ENCODE assay signal across 22 cellular contexts in genomic region chr4:108111781-108112180, GRCh38. TPM values are rescaled to one million over a fixed set of nuclear protein-coding genes. Genes with fewer than 3 reads are reported as not detected.
A peak's percentile ranks its signal among the peaks of the same experiment; 100 is the strongest.
DNase-seq lines count a peak whose midpoint lies in the region; ATAC-seq and TF ChIP-seq lines count a peak whose summit lies in the region.
"Had no signal": no experiment of that assay in that cellular context is flagged by ENCODE, and none has a peak within 500 bp of the region (broad histone marks: within the 10 kb centered on the region; RNA-seq: fewer than 3 reads in every experiment).

No MANE protein-coding gene starts in this region.

- H3K4me1 Mint-ChIP-seq in T-helper 1 cell treated with Interleukin-12 subunit alpha and Interleukin-12 subunit beta and Interleukin-4 antibody, amounts not matched to agents 30 μg/mL and 1 μg/mL, for 36 hours (ENCODE audit: low read depth): peaks cover 86% of the 10 kb centered on the region
- peaks cover 92% of the 10 kb centered on the region for H3K4me1 Mint-ChIP-seq in activated naive CD4-positive, alpha-beta T cell treated with anti-CD3 and anti-CD28 coated beads, Interleukin-2, amount 50 U/mL, for 24 hours
- H3K4me1 Mint-ChIP-seq in activated naive CD8-positive, alpha-beta T cell treated with anti-CD3 and anti-CD28 coated beads for 36 hours: peaks cover 89% of the 10 kb centered on the region
- H3K4me1 Mint-ChIP-seq in neural progenitor cell: peaks cover 76% of the 10 kb centered on the region

- H3K36me3 ChIP-seq in neural progenitor cell: no peaks in the 10 kb centered on the region
- H3K36me3 ChIP-seq: HAP-1, Peyer's patch had no signal

- H2AFZ ChIP-seq in neural progenitor cell (replicated peaks): no peak overlapping the region

- H3K36me3 Mint-ChIP-seq in T-helper 1 cell treated with Interleukin-12 subunit alpha and Interleukin-12 subunit beta and Interleukin-4 antibody, amounts not matched to agents 30 μg/mL and 1 μg/mL, for 36 hours (ENCODE audit: low read depth): peaks cover 32% of the 10 kb centered on the region
- H3K36me3 Mint-ChIP-seq in activated naive CD4-positive, alpha-beta T cell treated with anti-CD3 and anti-CD28 coated beads, Interleukin-2, amount 50 U/mL, for 24 hours: peaks cover 20% of the 10 kb centered on the region
- peaks cover 55% of the 10 kb centered on the region for H3K36me3 Mint-ChIP-seq in activated naive CD8-positive, alpha-beta T cell treated with anti-CD3 and anti-CD28 coated beads for 36 hours
- peaks cover 16% of the 10 kb centered on the region for H3K36me3 Mint-ChIP-seq in neural progenitor cell
- H3K36me3 Mint-ChIP-seq: IgD-negative memory B cell had no signal

- no peak for DNase-seq in T-helper 1 cell
- no peak for DNase-seq in activated naive CD4-positive, alpha-beta T cell treated with anti-CD3 and anti-CD28 coated beads, Interleukin-2, amount 50 U/mL, for 16 hours
- DNase-seq in activated naive CD8-positive, alpha-beta T cell treated with anti-CD3 and anti-CD28 coated beads for 36 hours: no peak
- no peak for DNase-seq in neural progenitor cell (ENCODE audit: low spot score)
- DNase-seq: C1 segment of cervical spinal cord, Calu3, DMS79, MV-4-11, NCI-H1417 treated with DMSO at 0.1 percent for 48 hours, NCI-H2029, NCI-H2171 treated with DMSO at 0.1 percent for 48 hours, NCI-H510A, Peyer's patch had no signal

- H3K9me3 Mint-ChIP-seq in T-helper 1 cell treated with Interleukin-12 subunit alpha and Interleukin-12 subunit beta and Interleukin-4 antibody, amounts not matched to agents 30 μg/mL and 1 μg/mL, for 36 hours: no peaks in the 10 kb centered on the region
- H3K9me3 Mint-ChIP-seq in activated naive CD4-positive, alpha-beta T cell treated with anti-CD3 and anti-CD28 coated beads, Interleukin-2, amount 50 U/mL, for 24 hours: no peaks in the 10 kb centered on the region
- no peaks in the 10 kb centered on the region for H3K9me3 Mint-ChIP-seq in activated naive CD8-positive, alpha-beta T cell treated with anti-CD3 and anti-CD28 coated beads for 36 hours
- no peaks in the 10 kb centered on the region for H3K9me3 Mint-ChIP-seq in neural progenitor cell

- H3K4me1 ChIP-seq in neural progenitor cell: peaks cover 43% of the 10 kb centered on the region
- H3K4me1 ChIP-seq: Peyer's patch had no signal

- ATAC-seq in GM21526 (IDR thresholded peaks at IDR 0.05; ENCODE audit: low FRiP score, unreplicated experiment) (no peak), GM18511 (IDR thresholded peaks at IDR 0.05; ENCODE audit: unreplicated experiment) (no peak)
- ATAC-seq: GM12878 had no signal

- H4K20me1 ChIP-seq in neural progenitor cell (ENCODE audit: low read depth): no peaks in the 10 kb centered on the region

- H3F3A ChIP-seq in neural progenitor cell (ENCODE audit: low read depth): no peaks in the 10 kb centered on the region

- H3K4me3 Mint-ChIP-seq in T-helper 1 cell treated with Interleukin-12 subunit alpha and Interleukin-12 subunit beta and Interleukin-4 antibody, amounts not matched to agents 30 μg/mL and 1 μg/mL, for 36 hours: peak overlapping the region; percentile 4
- H3K4me3 Mint-ChIP-seq in activated naive CD4-positive, alpha-beta T cell treated with anti-CD3 and anti-CD28 coated beads, Interleukin-2, amount 50 U/mL, for 24 hours: peak overlapping the region; percentile 61
- H3K4me3 Mint-ChIP-seq in activated naive CD8-positive, alpha-beta T cell treated with anti-CD3 and anti-CD28 coated beads for 36 hours: peak overlapping the region; percentile 2
- H3K4me3 Mint-ChIP-seq in neural progenitor cell: peak overlapping the region; percentile 47
- H3K4me3 Mint-ChIP-seq: IgD-negative memory B cell had no signal

- H3K27me3 ChIP-seq in neural progenitor cell: no peaks in the 10 kb centered on the region
- H3K27me3 ChIP-seq: Peyer's patch had no signal

- no peak overlapping the region for H3K9ac ChIP-seq in neural progenitor cell

- peaks cover 4% of the 10 kb centered on the region for H3K27me3 Mint-ChIP-seq in T-helper 1 cell treated with Interleukin-12 subunit alpha and Interleukin-12 subunit beta and Interleukin-4 antibody, amounts not matched to agents 30 μg/mL and 1 μg/mL, for 36 hours (ENCODE audit: low read depth)
- no peaks in the 10 kb centered on the region for H3K27me3 Mint-ChIP-seq in activated naive CD4-positive, alpha-beta T cell treated with anti-CD3 and anti-CD28 coated beads, Interleukin-2, amount 50 U/mL, for 24 hours
- H3K27me3 Mint-ChIP-seq in activated naive CD8-positive, alpha-beta T cell treated with anti-CD3 and anti-CD28 coated beads for 36 hours: no peaks in the 10 kb centered on the region
- H3K27me3 Mint-ChIP-seq in neural progenitor cell (ENCODE audit: insufficient read depth, low read depth): peaks cover under 1% of the 10 kb centered on the region

- no peaks in the 10 kb centered on the region for H3K9me3 ChIP-seq in neural progenitor cell (ENCODE audit: low read depth)
- H3K9me3 ChIP-seq: HAP-1, Peyer's patch had no signal

- H3K27ac ChIP-seq in neural progenitor cell: no peak overlapping the region
- H3K27ac ChIP-seq: 22Rv1, Peyer's patch had no signal

- H3K4me3 ChIP-seq in neural progenitor cell: no peak overlapping the region
- H3K4me3 ChIP-seq: GM12878, HAP-1, Peyer's patch had no signal

- no peaks in the 10 kb centered on the region for H3K79me2 ChIP-seq in neural progenitor cell (ENCODE audit: low read depth)

- peak overlapping the region; percentile 53 for H3K27ac Mint-ChIP-seq in T-helper 1 cell treated with Interleukin-12 subunit alpha and Interleukin-12 subunit beta and Interleukin-4 antibody, amounts not matched to agents 30 μg/mL and 1 μg/mL, for 36 hours
- peak overlapping the region; percentile 89 for H3K27ac Mint-ChIP-seq in activated naive CD4-positive, alpha-beta T cell treated with anti-CD3 and anti-CD28 coated beads, Interleukin-2, amount 50 U/mL, for 24 hours
- H3K27ac Mint-ChIP-seq in activated naive CD8-positive, alpha-beta T cell treated with anti-CD3 and anti-CD28 coated beads for 36 hours: peak overlapping the region; percentile 96
- no peak overlapping the region for H3K27ac Mint-ChIP-seq in neural progenitor cell

- no peak overlapping the region for H3K4me2 ChIP-seq in neural progenitor cell

- no peak for TF ChIP-seq CTCF in neural progenitor cell (IDR thresholded peaks at IDR 0.05)

RNA-seq across cellular contexts. Expression of gene LEF1, which starts 57.0 kb away (rescaled TPM):
- 100 to 1,000 TPM; 211 to 239 TPM for total RNA-seq in activated naive CD8-positive, alpha-beta T cell treated with anti-CD3 and anti-CD28 coated beads for 36 hours
- total RNA-seq in neural progenitor cell (ENCODE audit: low replicate concordance): 15.0 and 19.4 TPM in 2 replicates
- total RNA-seq: Calu3, G401 had no signal

Comparison
In these comparisons a context has a peak if more than half of its experiments do, and no peak if none do; other contexts are left out.
1. H3K4me3 Mint-ChIP-seq: peak in every context shown above with its lines; median percentile 61 in activated naive CD4-positive, alpha-beta T cell treated with anti-CD3 and anti-CD28 coated beads, Interleukin-2, amount 50 U/mL, for 24 hours; 47 in neural progenitor cell; 4 in T-helper 1 cell treated with Interleukin-12 subunit alpha and Interleukin-12 subunit beta and Interleukin-4 antibody, amounts not matched to agents 30 μg/mL and 1 μg/mL, for 36 hours; 2 in activated naive CD8-positive, alpha-beta T cell treated with anti-CD3 and anti-CD28 coated beads for 36 hours.
2. RNA of gene LEF1, which starts 57.0 kb away (total RNA-seq): 211 to 239 TPM in activated naive CD8-positive, alpha-beta T cell treated with anti-CD3 and anti-CD28 coated beads for 36 hours; 15.0 to 19.4 TPM in neural progenitor cell; every median in the first group is over 10 times any median in the second.